Comparison of ENCODE assay signal across 22 cellular contexts in genomic region chr22:47206819-47207218, GRCh38.
DNase-seq lines count a peak whose midpoint lies in the region; ATAC-seq and TF ChIP-seq lines count a peak whose summit lies in the region.
"Had no signal": no experiment of that assay in that cellular context is flagged by ENCODE, and none has a peak within 500 bp of the region (broad histone marks: within the 10 kb centered on the region; RNA-seq: fewer than 3 reads in every experiment).

No MANE protein-coding gene starts in this region.

- H3K27ac Mint-ChIP-seq in osteocyte (ENCODE audit: unreplicated experiment) = no peak overlapping the region
- no peak overlapping the region for H3K27ac Mint-ChIP-seq in GM23338
- H3K27ac Mint-ChIP-seq: B cell, IgD-negative memory B cell had no signal

- no peak overlapping the region for H3K4me3 Mint-ChIP-seq in activated T-cell treated with anti-CD3 and anti-CD28 coated beads, Interleukin-2, amount 50 U/mL, for 4 hours
- H3K4me3 Mint-ChIP-seq in osteocyte (ENCODE audit: unreplicated experiment) (no peak overlapping the region), GM23338 (no peak overlapping the region)
- H3K4me3 Mint-ChIP-seq: B cell, IgD-negative memory B cell had no signal

- H3K9me2 ChIP-seq in GM23338 (ENCODE audit: insufficient read depth) = no peaks in the 10 kb centered on the region

- H3F3A ChIP-seq in GM23338 (replicated peaks; ENCODE audit: low read depth) = no peaks in the 10 kb centered on the region

- no peaks in the 10 kb centered on the region for H3K79me2 ChIP-seq in GM23338 (replicated peaks; ENCODE audit: insufficient read depth)

- H3K27ac ChIP-seq in suprapubic skin (no peak overlapping the region), GM23338 (ENCODE audit: low read depth) (no peak overlapping the region)
- H3K27ac ChIP-seq: PC-9 had no signal

- no peaks in the 10 kb centered on the region for H3K36me3 Mint-ChIP-seq in activated T-cell treated with anti-CD3 and anti-CD28 coated beads, Interleukin-2, amount 50 U/mL, for 4 hours (ENCODE audit: insufficient read depth)
- no peaks in the 10 kb centered on the region for H3K36me3 Mint-ChIP-seq in osteocyte (ENCODE audit: unreplicated experiment)
- H3K36me3 Mint-ChIP-seq in GM23338 (ENCODE audit: low read depth) = peaks cover 38% of the 10 kb centered on the region
- H3K36me3 Mint-ChIP-seq: IgD-negative memory B cell had no signal

- H3K27me3 Mint-ChIP-seq in activated T-cell treated with anti-CD3 and anti-CD28 coated beads, Interleukin-2, amount 50 U/mL, for 4 hours (ENCODE audit: low read depth) = no peaks in the 10 kb centered on the region
- H3K27me3 Mint-ChIP-seq in osteocyte (ENCODE audit: unreplicated experiment) (no peaks in the 10 kb centered on the region), GM23338 (ENCODE audit: insufficient read depth, low read depth, poor library complexity) (peaks cover 5% of the 10 kb centered on the region)
- H3K27me3 Mint-ChIP-seq: B cell had no signal

- H3K4me1 Mint-ChIP-seq in activated T-cell treated with anti-CD3 and anti-CD28 coated beads, Interleukin-2, amount 50 U/mL, for 4 hours (ENCODE audit: low read depth) = no peaks in the 10 kb centered on the region
- no peaks in the 10 kb centered on the region for H3K4me1 Mint-ChIP-seq in osteocyte (ENCODE audit: unreplicated experiment)
- H3K4me1 Mint-ChIP-seq in GM23338 = no peaks in the 10 kb centered on the region
- H3K4me1 Mint-ChIP-seq: B cell, IgD-negative memory B cell had no signal

- ATAC-seq in activated T-cell treated with anti-CD3 and anti-CD28 coated beads, Interleukin-2, amount 50 U/mL, for 4 hours = no peak
- ATAC-seq in GM23338 = no peak
- no peak for ATAC-seq in GM18907 (IDR thresholded peaks at IDR 0.05; ENCODE audit: unreplicated experiment)
- ATAC-seq in GM18870 (IDR thresholded peaks at IDR 0.05; ENCODE audit: unreplicated experiment) = no peak
- ATAC-seq: HCT116 had no signal

- no peaks in the 10 kb centered on the region for H3K9me3 Mint-ChIP-seq in activated T-cell treated with anti-CD3 and anti-CD28 coated beads, Interleukin-2, amount 50 U/mL, for 4 hours
- no peaks in the 10 kb centered on the region for H3K9me3 Mint-ChIP-seq in osteocyte (ENCODE audit: unreplicated experiment)
- peaks cover 88% of the 10 kb centered on the region for H3K9me3 Mint-ChIP-seq in GM23338
- H3K9me3 Mint-ChIP-seq: IgD-negative memory B cell had no signal

- no peak for TF ChIP-seq POLR2A in suprapubic skin (IDR thresholded peaks at IDR 0.05)

- H3K4me3 ChIP-seq in suprapubic skin = no peak overlapping the region
- no peak overlapping the region for H3K4me3 ChIP-seq in GM23338
- H3K4me3 ChIP-seq: MG63, PC-9 had no signal

- TF ChIP-seq EP300 in suprapubic skin (IDR thresholded peaks at IDR 0.05) = no peak

- H3K9me3 ChIP-seq in suprapubic skin = no peaks in the 10 kb centered on the region
- H3K9me3 ChIP-seq: MG63 had no signal

- H3K27me3 ChIP-seq in suprapubic skin (peaks cover 3% of the 10 kb centered on the region), GM23338 (ENCODE audit: insufficient read depth) (no peaks in the 10 kb centered on the region)
- H3K27me3 ChIP-seq: MG63 had no signal

- 82% methylated on average over 5 of the region's 5 CpGs for WGBS in suprapubic skin

- H3K4me2 ChIP-seq in GM23338 = no peak overlapping the region
- H3K4me2 ChIP-seq: PC-9 had no signal

- H3K36me3 ChIP-seq in suprapubic skin = no peaks in the 10 kb centered on the region
- H3K36me3 ChIP-seq in GM23338 (ENCODE audit: insufficient read depth) = no peaks in the 10 kb centered on the region
- H3K36me3 ChIP-seq: MG63 had no signal

- H3K4me1 ChIP-seq in suprapubic skin (no peaks in the 10 kb centered on the region), GM23338 (ENCODE audit: insufficient read depth) (no peaks in the 10 kb centered on the region)

- peak; percentile 2 for DNase-seq in activated T-cell treated with anti-CD3 and anti-CD28 coated beads, Interleukin-2, amount 50 U/mL, for 1 hour
- DNase-seq in activated T-cell treated with anti-CD3 and anti-CD28 coated beads, Interleukin-2, amount 50 U/mL, for 4 hours = no peak
- DNase-seq in activated CD8-positive, alpha-beta memory T cell treated with anti-CD3 and anti-CD28 coated beads, Interleukin-2, amount 50 U/mL, for 48 hours = peak; percentile 10
- DNase-seq in osteocyte (ENCODE audit: extremely low spot score, unreplicated experiment) = peak; percentile 38
- DNase-seq in suprapubic skin (ENCODE audit: low spot score in 2 of 2) = peak; percentile 37 to 57
- no peak for DNase-seq in GM23338 (ENCODE audit: low spot score)
- DNase-seq: DMS 273 treated with DMSO at 0.1 percent for 48 hours, DND-41, GOT3, Karpas-422, MG63, NCI-H1048, NCI-H1436, NCI-H1930, NCI-H345, NCI-H524 treated with DMSO at 0.1 percent for 48 hours, PC-9 had no signal

- H4K20me1 ChIP-seq in GM23338 (replicated peaks; ENCODE audit: insufficient read depth) = no peaks in the 10 kb centered on the region

- no peak overlapping the region for H2AFZ ChIP-seq in GM23338
- H2AFZ ChIP-seq: PC-9 had no signal

- TF ChIP-seq CTCF in osteocyte (IDR thresholded peaks at IDR 0.05) (no peak), suprapubic skin (IDR thresholded peaks at IDR 0.05) (no peak), GM23338 (conservative IDR thresholded peaks at IDR 0.05; ENCODE audit: low read depth in 2 of 2) (no peak)

TF ChIP-seq in GM23338, 12 proteins besides CTCF, POLR2A, EP300 and RAD21 (continues in another document):
- TF ChIP-seq EZH2phosphoT487 (IDR thresholded peaks at IDR 0.05; ENCODE audit: unreplicated experiment) (no peak), NANOG (IDR thresholded peaks at IDR 0.05; ENCODE audit: borderline replicate concordance) (no peak), ZNF114 (CRISPR knock-in tag; IDR thresholded peaks at IDR 0.05) (no peak), REST (IDR thresholded peaks at IDR 0.05; ENCODE audit: unreplicated experiment) (no peak), POLR2AphosphoS5 (IDR thresholded peaks at IDR 0.05; ENCODE audit: low read depth) (no peak)

Comparison
In these comparisons a context has a peak if more than half of its experiments do, and no peak if none do; other contexts are left out.
1. DNase-seq: peak in activated T-cell treated with anti-CD3 and anti-CD28 coated beads, Interleukin-2, amount 50 U/mL, for 1 hour (single experiment), activated CD8-positive, alpha-beta memory T cell treated with anti-CD3 and anti-CD28 coated beads, Interleukin-2, amount 50 U/mL, for 48 hours (single experiment), osteocyte (single experiment) and suprapubic skin (2 of 2); none in activated T-cell treated with anti-CD3 and anti-CD28 coated beads, Interleukin-2, amount 50 U/mL, for 4 hours (single experiment) and GM23338 (single experiment).